13 cellular contexts compared by ENCODE assay signal in the genomic region with DNA sequence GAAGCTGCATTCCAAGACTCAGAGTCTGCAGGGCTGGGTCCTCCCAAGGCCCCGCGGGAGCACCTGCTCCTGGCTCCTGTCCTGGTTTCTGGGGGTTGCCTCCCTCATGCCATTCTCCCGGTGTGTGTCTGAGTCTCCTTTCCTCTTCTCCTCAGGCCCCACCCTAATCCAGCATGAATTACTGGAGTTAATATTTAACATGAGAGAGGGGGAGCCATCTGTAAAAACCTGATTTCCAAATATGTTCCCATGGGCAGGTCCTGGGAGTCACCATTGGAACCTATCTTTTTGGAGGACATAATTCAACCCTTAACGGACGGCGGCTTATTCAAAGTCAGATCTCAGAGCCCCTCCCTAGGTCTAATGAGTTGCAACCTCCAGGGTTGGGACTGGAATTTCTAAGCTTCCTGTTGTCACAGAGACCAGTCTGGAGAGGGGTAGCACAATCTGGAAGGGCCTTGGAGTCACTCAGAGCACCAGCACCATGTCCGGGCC. TPM values are rescaled to one million over a fixed set of nuclear protein-coding genes. Genes with fewer than 3 reads are reported as not detected.
A peak's percentile ranks its signal among the peaks of the same experiment; 100 is the strongest.
DNase-seq lines count a peak whose midpoint lies in the region; ATAC-seq and TF ChIP-seq lines count a peak whose summit lies in the region.
"Had no signal": no experiment of that assay in that cellular context is flagged by ENCODE, and none has a peak within 500 bp of the region (broad histone marks: within the 10 kb centered on the region; RNA-seq: fewer than 3 reads in every experiment).

No MANE protein-coding gene starts in this region.

- H3K27ac ChIP-seq in right atrium auricular region = no peak overlapping the region
- H3K27ac ChIP-seq: vagina had no signal

- no peaks in the 10 kb centered on the region for H3K27me3 ChIP-seq in right atrium auricular region
- H3K27me3 ChIP-seq: vagina had no signal

- H3K27ac Mint-ChIP-seq in type B pancreatic cell = peak overlapping the region; percentile 99
- H3K27ac Mint-ChIP-seq: HFFc6 had no signal

- DNase-seq in Right ventricle myocardium superior = no peak
- DNase-seq in right atrium auricular region (ENCODE audit: low spot score) = no peak
- DNase-seq in kidney tubule cell (ENCODE audit: low spot score) = peak; percentile 86
- no peak for DNase-seq in type B pancreatic cell (ENCODE audit: extremely low spot score, unreplicated experiment)
- DNase-seq: activated gamma-delta T cell, cortex of kidney, GDM1, HFFc6, NCI-H1417 had no signal

- H3K9me3 ChIP-seq in right atrium auricular region = no peaks in the 10 kb centered on the region
- H3K9me3 ChIP-seq: vagina had no signal

- no peaks in the 10 kb centered on the region for H3K27me3 Mint-ChIP-seq in type B pancreatic cell

- ATAC-seq in Right ventricle myocardium superior (ENCODE audit: poor library complexity) = peak; percentile 25
- ATAC-seq in GM21528 (IDR thresholded peaks at IDR 0.05; ENCODE audit: low FRiP score, unreplicated experiment) = no peak
- ATAC-seq in HG02623 (IDR thresholded peaks at IDR 0.05; ENCODE audit: unreplicated experiment) = no peak

- H3K36me3 ChIP-seq in right atrium auricular region = no peaks in the 10 kb centered on the region
- H3K36me3 ChIP-seq: vagina had no signal

- no peaks in the 10 kb centered on the region for H3K9me3 Mint-ChIP-seq in type B pancreatic cell
- H3K9me3 Mint-ChIP-seq: HFFc6 had no signal

- H3K4me3 ChIP-seq in right atrium auricular region = no peak overlapping the region
- H3K4me3 ChIP-seq: vagina had no signal

- H3K4me3 Mint-ChIP-seq in type B pancreatic cell = peak overlapping the region; percentile 65
- H3K4me3 Mint-ChIP-seq: HFFc6 had no signal

- H3K36me3 Mint-ChIP-seq in type B pancreatic cell = no peaks in the 10 kb centered on the region

- peaks cover 0 to 5% of the 10 kb centered on the region in 2 donors for H3K4me1 ChIP-seq in right atrium auricular region

- H3K4me1 Mint-ChIP-seq in type B pancreatic cell (ENCODE audit: unreplicated experiment) = peaks cover 14% of the 10 kb centered on the region

- intact Hi-C loops in Right ventricle myocardium superior (cut with DNase I) = no loop called here

- TF ChIP-seq CTCF in right atrium auricular region (IDR thresholded peaks at IDR 0.05) (no peak), type B pancreatic cell (conservative IDR thresholded peaks at IDR 0.05) (no peak)

RNA-seq across cellular contexts. Expression of a gene that starts 5.4 kb away (rescaled TPM):
- not detected for total RNA-seq in Right ventricle myocardium superior
- total RNA-seq in right atrium auricular region = not detected
- not detected in 2 replicates for total RNA-seq in type B pancreatic cell (ENCODE audit: low replicate concordance)
- total RNA-seq: A673, HFFc6, vagina had no signal

RNA-seq across cellular contexts. Expression of a gene that starts 16.8 kb away (rescaled TPM):
- 99.8 TPM for total RNA-seq in Right ventricle myocardium superior
- 100 to 1,000 TPM in 1 of 2 donors, 10 to 100 TPM in 1; 52.8 to 129 TPM for total RNA-seq in right atrium auricular region
- 64.1 and 179 TPM in 2 replicates for total RNA-seq in type B pancreatic cell (ENCODE audit: low replicate concordance)

RNA-seq across cellular contexts. Expression of a gene that starts 21.0 kb away (rescaled TPM):
- total RNA-seq in Right ventricle myocardium superior (1.6 TPM), right atrium auricular region (1 to 10 TPM; 1.0 to 2.6 TPM), type B pancreatic cell (ENCODE audit: low replicate concordance) (0.85 and 0.90 TPM in 2 replicates)
- total RNA-seq: HFFc6 had no signal

RNA-seq across cellular contexts. Expression of a gene that starts 23.0 kb away (rescaled TPM):
- total RNA-seq in Right ventricle myocardium superior = 57.2 TPM
- total RNA-seq in right atrium auricular region = 10 to 100 TPM in 1 of 2 donors, 1 to 10 TPM in 1; 7.5 to 41.3 TPM
- 94.4 and 122 TPM in 2 replicates for total RNA-seq in type B pancreatic cell (ENCODE audit: low replicate concordance)

RNA-seq across cellular contexts. Expression of a gene that starts 35.3 kb away (rescaled TPM):
- total RNA-seq in Right ventricle myocardium superior = 2.6 TPM
- total RNA-seq in right atrium auricular region = 1 to 10 TPM; 2.2 TPM
- 34.4 and 41.2 TPM in 2 replicates for total RNA-seq in type B pancreatic cell (ENCODE audit: low replicate concordance)
